ENCODE assay signal across 22 cellular contexts in the genomic region with DNA sequence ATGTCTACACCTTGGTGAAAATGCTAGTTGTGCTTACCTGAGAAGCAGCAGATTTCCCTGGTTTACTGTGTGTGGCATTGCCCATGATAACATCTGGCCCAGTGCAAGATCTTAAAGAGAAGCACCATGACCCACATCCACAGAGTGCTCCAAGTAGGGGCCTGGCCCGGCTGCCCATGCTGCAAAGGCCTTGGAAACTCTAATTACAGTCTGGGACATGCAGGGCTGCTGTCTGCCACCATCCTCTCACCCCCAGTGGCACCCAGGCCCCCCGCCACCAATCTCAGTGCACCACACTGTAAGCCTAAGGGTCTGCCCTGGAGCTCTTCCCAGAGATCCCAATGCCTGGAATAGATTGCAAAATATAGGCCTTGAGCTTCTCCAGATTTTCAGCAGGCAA.
"Had no signal": no experiment of that assay in that cellular context is flagged by ENCODE, and none has a peak within 500 bp of the region (broad histone marks: within the 10 kb centered on the region; RNA-seq: fewer than 3 reads in every experiment).

No MANE protein-coding gene starts in this region.

- DNase-seq: IMR-90, Karpas-422, KG1, MG63, NCI-H1092, NCI-H1105 treated with DMSO at 0.1 percent for 48 hours, NCI-H1417 treated with DMSO at 0.1 percent for 48 hours, NCI-H146, NCI-H187, NCI-H2029, NCI-H2081 treated with DMSO at 0.1 percent for 48 hours, NCI-H2171, NCI-H226, NCI-H446, NCI-H510A, NCI-H524 treated with DMSO at 0.1 percent for 48 hours, NCI-H69, NCI-H774, RPMI8226, SHP77, SK-N-SH had no signal

- ATAC-seq: HepG2 had no signal

- H3K36me3 ChIP-seq: MG63 had no signal

- H3K4me3 ChIP-seq: MG63 had no signal

- H3K9me3 ChIP-seq: MG63, SK-N-SH had no signal

- H3K9ac ChIP-seq: SK-N-SH had no signal

- H3K4me2 ChIP-seq: SK-N-SH had no signal

- H3K27me3 ChIP-seq: MG63 had no signal
